Comparison of ENCODE assay signal across 1 cellular context in genomic region chr1:24505816-24506215, GRCh38.
TF ChIP-seq lines count a peak whose summit lies in the region.

No MANE protein-coding gene starts in this region.

TF ChIP-seq in SK-N-SH, 30 proteins besides CTCF, POLR2A, EP300 and RAD21 (continued from another document):
- TF ChIP-seq PBX3 (IDR thresholded peaks at IDR 0.05) (no peak), MEF2A (IDR thresholded peaks at IDR 0.05; ENCODE audit: borderline replicate concordance, low read depth) (no peak), NRF1 (IDR thresholded peaks at IDR 0.05; ENCODE audit: low read depth, low read length) (no peak), RXRA (IDR thresholded peaks at IDR 0.05; ENCODE audit: borderline replicate concordance, low read depth) (no peak), MXI1 (IDR thresholded peaks at IDR 0.05; ENCODE audit: low read depth, low read length) (no peak), JUND (IDR thresholded peaks at IDR 0.05) (no peak)
